15 cellular contexts compared by ENCODE assay signal in genomic region chr7:127812540-127812939, GRCh38.
"Had no signal": no experiment of that assay in that cellular context is flagged by ENCODE, and none has a peak within 500 bp of the region (broad histone marks: within the 10 kb centered on the region; RNA-seq: fewer than 3 reads in every experiment).

No MANE protein-coding gene starts in this region.

- H3K27me3 ChIP-seq: gastrocnemius medialis, neutrophil, sigmoid colon had no signal

- DNase-seq: activated B cell treated with CpG ODN at 0.5 μM for 24 hours; activated CD4-positive, alpha-beta memory T cell treated with anti-CD3 and anti-CD28 coated beads for 36 hours; activated CD4-positive, alpha-beta T cell treated with anti-CD3 and anti-CD28 coated beads for 4 hours; activated T-cell treated with anti-CD3 and anti-CD28 coated beads for 4 hours; gastrocnemius medialis; head of caudate nucleus; left ventricle myocardium superior; mesenchymal stem cell; naive thymus-derived CD8-positive, alpha-beta T cell; sigmoid colon; stimulated activated naive CD4-positive, alpha-beta T cell had no signal

- H3K27ac Mint-ChIP-seq: activated B cell treated with CpG ODN at 0.5 μM for 24 hours; activated CD4-positive, alpha-beta memory T cell treated with anti-CD3 and anti-CD28 coated beads for 36 hours; activated naive CD8-positive, alpha-beta T cell; naive thymus-derived CD8-positive, alpha-beta T cell had no signal

- ATAC-seq: gastrocnemius medialis; left ventricle myocardium superior; naive thymus-derived CD8-positive, alpha-beta T cell had no signal

- H3K9me3 Mint-ChIP-seq: activated B cell treated with CpG ODN at 0.5 μM for 24 hours; activated CD4-positive, alpha-beta memory T cell treated with anti-CD3 and anti-CD28 coated beads for 36 hours; activated T-helper 1 cell treated with anti-CD3 and anti-CD28 coated beads, Interleukin-12 subunit alpha, Interleukin-12 subunit beta, Interleukin-2, Interleukin-4 antibody, amounts not matched to agents 30 ng/mL and 10 ng/mL and 1 ng/mL, durations not matched to agents 14 hours and 24 hours and 36 hours; naive thymus-derived CD8-positive, alpha-beta T cell had no signal

- H3K9me3 ChIP-seq: gastrocnemius medialis, neutrophil, sigmoid colon had no signal

- H3K36me3 ChIP-seq: gastrocnemius medialis had no signal

- H3K27ac ChIP-seq: gastrocnemius medialis, neutrophil, parathyroid adenoma, sigmoid colon had no signal

- H3K4me3 Mint-ChIP-seq: activated B cell treated with CpG ODN at 0.5 μM for 24 hours; activated CD4-positive, alpha-beta memory T cell treated with anti-CD3 and anti-CD28 coated beads for 36 hours; activated naive CD8-positive, alpha-beta T cell; activated T-helper 1 cell treated with anti-CD3 and anti-CD28 coated beads, Interleukin-12 subunit alpha, Interleukin-12 subunit beta, Interleukin-2, Interleukin-4 antibody, amounts not matched to agents 30 ng/mL and 10 ng/mL and 1 ng/mL, durations not matched to agents 14 hours and 24 hours and 36 hours; naive thymus-derived CD8-positive, alpha-beta T cell had no signal

- H3K27me3 Mint-ChIP-seq: activated B cell treated with CpG ODN at 0.5 μM for 24 hours; activated CD4-positive, alpha-beta memory T cell treated with anti-CD3 and anti-CD28 coated beads for 36 hours; activated naive CD8-positive, alpha-beta T cell; naive thymus-derived CD8-positive, alpha-beta T cell had no signal

- H3K4me3 ChIP-seq: gastrocnemius medialis, sigmoid colon had no signal

- H2AFZ ChIP-seq: parathyroid adenoma had no signal
